Comparison of ENCODE assay signal across 1 cellular context in genomic region chr1:23825076-23825761, GRCh38.
A peak's percentile ranks its signal among the peaks of the same experiment; 100 is the strongest.
TF ChIP-seq lines count a peak whose summit lies in the region.

Gene HMGCL (minus strand): TSS chr1:23825429. CDS start chr1:23825415, 14 bp downstream.

TF ChIP-seq in HepG2, 621 proteins besides CTCF, POLR2A, EP300 and RAD21 (continued from another document and continues in another):
- TF ChIP-seq MLXIP (CRISPR knock-in tag; IDR thresholded peaks at IDR 0.05; ENCODE audit: borderline replicate concordance) (peak; percentile 94), ISL2 (CRISPR knock-in tag; IDR thresholded peaks at IDR 0.05) (peak; percentile 68; the same call in 1 of the 2 replicates), ZNF766 (CRISPR knock-in tag; IDR thresholded peaks at IDR 0.05; ENCODE audit: borderline replicate concordance) (peak; percentile 67; the same call in 1 of the 2 replicates), PITX1 (CRISPR knock-in tag; IDR thresholded peaks at IDR 0.05) (no peak; the same call in 1 of the 2 replicates), GTF2F1 (IDR thresholded peaks at IDR 0.05; ENCODE audit: low read length) (no peak), ZNF775 (CRISPR knock-in tag; IDR thresholded peaks at IDR 0.05; ENCODE audit: borderline replicate concordance) (no peak; the same call in 1 of the 2 replicates), BHLHE40 (IDR thresholded peaks at IDR 0.05; ENCODE audit: low read length) (peak; percentile 75), ZNF367 (CRISPR knock-in tag; IDR thresholded peaks at IDR 0.05; ENCODE audit: borderline replicate concordance) (peak; percentile 90; the same call in 1 of the 2 replicates), ZBTB20 (CRISPR knock-in tag; IDR thresholded peaks at IDR 0.05; ENCODE audit: borderline replicate concordance, low read depth) (0 out of 2 replicates have a peak, but pooled peaks have one; percentile 84), KLF6 (CRISPR knock-in tag; IDR thresholded peaks at IDR 0.05) (peak; percentile 86; the same call in 1 of the 2 replicates), YY1 (IDR thresholded peaks at IDR 0.05; ENCODE audit: insufficient read depth, insufficient replicate concordance, low read depth, low read length) (peak; percentile 97), POGZ (CRISPR knock-in tag; IDR thresholded peaks at IDR 0.05) (peak; percentile 81), MYNN (CRISPR knock-in tag; IDR thresholded peaks at IDR 0.05; ENCODE audit: low read depth) (peak; percentile 66; the same call in 1 of the 2 replicates), ZKSCAN8 (CRISPR knock-in tag; IDR thresholded peaks at IDR 0.05; ENCODE audit: borderline replicate concordance) (no peak), PHF5A (CRISPR knock-in tag; IDR thresholded peaks at IDR 0.05; ENCODE audit: low read depth, unreplicated experiment) (peak; percentile 47), GABPB1 (CRISPR knock-in tag; IDR thresholded peaks at IDR 0.05) (peak; percentile 90), SP1 (IDR thresholded peaks at IDR 0.05) (no peak), SP1 (CRISPR knock-in tag; IDR thresholded peaks at IDR 0.05) (peak; percentile 77), ZBTB4 (CRISPR knock-in tag; IDR thresholded peaks at IDR 0.05; ENCODE audit: borderline replicate concordance) (peak; percentile 76; the same call in 1 of the 2 replicates), ZNF564 (CRISPR knock-in tag; IDR thresholded peaks at IDR 0.05) (peak; percentile 52; the same call in 1 of the 2 replicates), DBP (CRISPR knock-in tag; IDR thresholded peaks at IDR 0.05; ENCODE audit: not compliant biosample characterization) (peak; percentile 30), SRSF4 (IDR thresholded peaks at IDR 0.05; ENCODE audit: low read depth, low read length, poor library complexity, severe bottlenecking) (no peak), GLI4 (CRISPR knock-in tag; IDR thresholded peaks at IDR 0.05; ENCODE audit: borderline replicate concordance) (0 out of 2 replicates have a peak, but pooled peaks have one; percentile 22), SIN3B (IDR thresholded peaks at IDR 0.05; ENCODE audit: low read length) (peak; percentile 87), ZNF317 (CRISPR knock-in tag; IDR thresholded peaks at IDR 0.05) (peak; percentile 58; the same call in 1 of the 2 replicates), TP53 (CRISPR knock-in tag; conservative IDR thresholded peaks at IDR 0.05) (peak; percentile 92), RXRA (CRISPR knock-in tag; IDR thresholded peaks at IDR 0.05) (peak; percentile 68; the same call in 1 of the 2 replicates), MIXL1 (CRISPR knock-in tag; IDR thresholded peaks at IDR 0.05) (no peak; the same call in 1 of the 2 replicates), SUZ12 (IDR thresholded peaks at IDR 0.05; ENCODE audit: low read depth, low read length) (peak; percentile 46; the same call in 1 of the 2 replicates), AKAP8 (CRISPR knock-in tag; IDR thresholded peaks at IDR 0.05) (no peak), ZNF703 (CRISPR knock-in tag; IDR thresholded peaks at IDR 0.05; ENCODE audit: borderline replicate concordance) (no peak), PAF1 (CRISPR knock-in tag; IDR thresholded peaks at IDR 0.05) (no peak), SNAI1 (CRISPR knock-in tag; IDR thresholded peaks at IDR 0.05; ENCODE audit: borderline replicate concordance) (peak; percentile 55; the same call in 1 of the 2 replicates), NFAT5 (CRISPR knock-in tag; IDR thresholded peaks at IDR 0.05) (peak; percentile 85), ZNF776 (CRISPR knock-in tag; IDR thresholded peaks at IDR 0.05) (0 out of 2 replicates have a peak, but pooled peaks have one; percentile 41)
- TF ChIP-seq, protein P1, sequence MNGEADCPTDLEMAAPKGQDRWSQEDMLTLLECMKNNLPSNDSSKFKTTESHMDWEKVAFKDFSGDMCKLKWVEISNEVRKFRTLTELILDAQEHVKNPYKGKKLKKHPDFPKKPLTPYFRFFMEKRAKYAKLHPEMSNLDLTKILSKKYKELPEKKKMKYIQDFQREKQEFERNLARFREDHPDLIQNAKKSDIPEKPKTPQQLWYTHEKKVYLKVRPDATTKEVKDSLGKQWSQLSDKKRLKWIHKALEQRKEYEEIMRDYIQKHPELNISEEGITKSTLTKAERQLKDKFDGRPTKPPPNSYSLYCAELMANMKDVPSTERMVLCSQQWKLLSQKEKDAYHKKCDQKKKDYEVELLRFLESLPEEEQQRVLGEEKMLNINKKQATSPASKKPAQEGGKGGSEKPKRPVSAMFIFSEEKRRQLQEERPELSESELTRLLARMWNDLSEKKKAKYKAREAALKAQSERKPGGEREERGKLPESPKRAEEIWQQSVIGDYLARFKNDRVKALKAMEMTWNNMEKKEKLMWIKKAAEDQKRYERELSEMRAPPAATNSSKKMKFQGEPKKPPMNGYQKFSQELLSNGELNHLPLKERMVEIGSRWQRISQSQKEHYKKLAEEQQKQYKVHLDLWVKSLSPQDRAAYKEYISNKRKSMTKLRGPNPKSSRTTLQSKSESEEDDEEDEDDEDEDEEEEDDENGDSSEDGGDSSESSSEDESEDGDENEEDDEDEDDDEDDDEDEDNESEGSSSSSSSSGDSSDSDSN (CRISPR knock-in tag; IDR thresholded peaks at IDR 0.05) = peak; percentile 75
- TF ChIP-seq, protein P2, sequence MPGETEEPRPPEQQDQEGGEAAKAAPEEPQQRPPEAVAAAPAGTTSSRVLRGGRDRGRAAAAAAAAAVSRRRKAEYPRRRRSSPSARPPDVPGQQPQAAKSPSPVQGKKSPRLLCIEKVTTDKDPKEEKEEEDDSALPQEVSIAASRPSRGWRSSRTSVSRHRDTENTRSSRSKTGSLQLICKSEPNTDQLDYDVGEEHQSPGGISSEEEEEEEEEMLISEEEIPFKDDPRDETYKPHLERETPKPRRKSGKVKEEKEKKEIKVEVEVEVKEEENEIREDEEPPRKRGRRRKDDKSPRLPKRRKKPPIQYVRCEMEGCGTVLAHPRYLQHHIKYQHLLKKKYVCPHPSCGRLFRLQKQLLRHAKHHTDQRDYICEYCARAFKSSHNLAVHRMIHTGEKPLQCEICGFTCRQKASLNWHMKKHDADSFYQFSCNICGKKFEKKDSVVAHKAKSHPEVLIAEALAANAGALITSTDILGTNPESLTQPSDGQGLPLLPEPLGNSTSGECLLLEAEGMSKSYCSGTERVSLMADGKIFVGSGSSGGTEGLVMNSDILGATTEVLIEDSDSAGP (CRISPR knock-in tag; IDR thresholded peaks at IDR 0.05; ENCODE audit: borderline replicate concordance) = peak; percentile 88; the same call in 1 of the 2 replicates
- TF ChIP-seq, protein P3, sequence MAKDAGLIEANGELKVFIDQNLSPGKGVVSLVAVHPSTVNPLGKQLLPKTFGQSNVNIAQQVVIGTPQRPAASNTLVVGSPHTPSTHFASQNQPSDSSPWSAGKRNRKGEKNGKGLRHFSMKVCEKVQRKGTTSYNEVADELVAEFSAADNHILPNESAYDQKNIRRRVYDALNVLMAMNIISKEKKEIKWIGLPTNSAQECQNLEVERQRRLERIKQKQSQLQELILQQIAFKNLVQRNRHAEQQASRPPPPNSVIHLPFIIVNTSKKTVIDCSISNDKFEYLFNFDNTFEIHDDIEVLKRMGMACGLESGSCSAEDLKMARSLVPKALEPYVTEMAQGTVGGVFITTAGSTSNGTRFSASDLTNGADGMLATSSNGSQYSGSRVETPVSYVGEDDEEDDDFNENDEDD (CRISPR knock-in tag; IDR thresholded peaks at IDR 0.05; ENCODE audit: borderline replicate concordance) = 0 out of 2 replicates have a peak, but pooled peaks have one; percentile 47
